ENCODE assay signal across 1 cellular context in genomic region chr2:181891966-181892794, GRCh38.
TF ChIP-seq lines count a peak whose summit lies in the region.

No MANE protein-coding gene starts in this region.

TF ChIP-seq in K562, 482 proteins besides CTCF, POLR2A, EP300 and RAD21 (continued from another document):
- peak; percentile 68 for TF ChIP-seq CTBP1 (IDR thresholded peaks at IDR 0.05; ENCODE audit: borderline replicate concordance)
- no peak for TF ChIP-seq SFPQ (IDR thresholded peaks at IDR 0.05; ENCODE audit: low read depth, low read length)
- no peak for TF ChIP-seq SP2 (IDR thresholded peaks at IDR 0.05; ENCODE audit: extremely low read depth, low read depth, low read length, poor library complexity, severe bottlenecking)
- peak; percentile 58; the same call in 1 of the 2 replicates for TF ChIP-seq E2F4 (CRISPR knock-in tag; IDR thresholded peaks at IDR 0.05; ENCODE audit: low read depth)
- peak; percentile 68 for TF ChIP-seq TFAP4 (CRISPR knock-in tag; IDR thresholded peaks at IDR 0.05; ENCODE audit: borderline replicate concordance)
- TF ChIP-seq ETS1 (conservative IDR thresholded peaks at IDR 0.05; ENCODE audit: control insufficient read depth, low read depth, low read length) = peak; percentile 43; the same call in 1 of the 2 replicates
- TF ChIP-seq RFX5 (IDR thresholded peaks at IDR 0.05; ENCODE audit: low read depth, low read length) = no peak
- peak; percentile 92; the same call in 1 of the 2 replicates for TF ChIP-seq NR3C1 (CRISPR knock-in tag; IDR thresholded peaks at IDR 0.05)
- TF ChIP-seq SIN3B (IDR thresholded peaks at IDR 0.05; ENCODE audit: low read depth) = no peak
- TF ChIP-seq ZNF79 (CRISPR knock-in tag; IDR thresholded peaks at IDR 0.05; ENCODE audit: low read depth) = no peak
- no peak for TF ChIP-seq COPS2 (conservative IDR thresholded peaks at IDR 0.05)
- no peak for TF ChIP-seq ZNF518B (CRISPR knock-in tag; IDR thresholded peaks at IDR 0.05)
- TF ChIP-seq KAT8 (IDR thresholded peaks at IDR 0.05; ENCODE audit: low read depth) = no peak
- TF ChIP-seq TAF1 (IDR thresholded peaks at IDR 0.05; ENCODE audit: control insufficient read depth, extremely low read depth, insufficient read depth, low read length, severe bottlenecking) = peak; percentile 80
- peak; percentile 32 to 41; a peak in 3 of 4 replicates for TF ChIP-seq NRF1 (conservative IDR thresholded peaks at IDR 0.05 in 1 of 2, IDR thresholded peaks at IDR 0.05 in 1 of 2)
- no peak for TF ChIP-seq FOXA3 (CRISPR knock-in tag; conservative IDR thresholded peaks at IDR 0.05 in 1 of 2, IDR thresholded peaks at IDR 0.05 in 1 of 2)
- no peak for TF ChIP-seq MED1 (CRISPR knock-in tag; IDR thresholded peaks at IDR 0.05; ENCODE audit: borderline replicate concordance)
- no peak for TF ChIP-seq HMG20A (CRISPR knock-in tag; conservative IDR thresholded peaks at IDR 0.05)
- no peak for TF ChIP-seq ZNF184 (CRISPR knock-in tag; IDR thresholded peaks at IDR 0.05)
- TF ChIP-seq CBFA2T2 (conservative IDR thresholded peaks at IDR 0.05) = no peak
- no peak for TF ChIP-seq BDP1 (IDR thresholded peaks at IDR 0.05; ENCODE audit: insufficient read depth, insufficient read length)
- TF ChIP-seq POLR3A (IDR thresholded peaks at IDR 0.05; ENCODE audit: borderline replicate concordance, extremely low read depth, insufficient read depth, insufficient read length) = no peak
- TF ChIP-seq TSC22D4 (tag; IDR thresholded peaks at IDR 0.05) = no peak
- TF ChIP-seq BRD9 (IDR thresholded peaks at IDR 0.05; ENCODE audit: low read depth, partially characterized antibody) = no peak
- TF ChIP-seq NUFIP1 (IDR thresholded peaks at IDR 0.05; ENCODE audit: partially characterized antibody) = no peak
- TF ChIP-seq BRF1 (IDR thresholded peaks at IDR 0.05; ENCODE audit: borderline replicate concordance, extremely low read depth, insufficient read length) = no peak
- TF ChIP-seq NCOA1 (IDR thresholded peaks at IDR 0.05; ENCODE audit: low read depth) = 0 out of 2 replicates have a peak, but pooled peaks have one; percentile 32
- TF ChIP-seq MAX (CRISPR knock-in tag; IDR thresholded peaks at IDR 0.05) = peak; percentile 84
- TF ChIP-seq SMARCA5 (IDR thresholded peaks at IDR 0.05) = no peak
- TF ChIP-seq ZEB2 (IDR thresholded peaks at IDR 0.05) = no peak
- TF ChIP-seq SOX6 (IDR thresholded peaks at IDR 0.05) = no peak
- peak; percentile 38 for TF ChIP-seq POLR2B (IDR thresholded peaks at IDR 0.05; ENCODE audit: low read depth, partially characterized antibody)
- no peak for TF ChIP-seq BCLAF1 (IDR thresholded peaks at IDR 0.05; ENCODE audit: borderline replicate concordance in 1 of 2, control insufficient read depth in 1 of 2, low read depth in 2 of 2, low read length in 1 of 2)
- no peak for TF ChIP-seq NFE2L1 (tag; IDR thresholded peaks at IDR 0.05; ENCODE audit: borderline replicate concordance, low read depth)
